Comparison of ENCODE assay signal across 14 cellular contexts in the genomic region with DNA sequence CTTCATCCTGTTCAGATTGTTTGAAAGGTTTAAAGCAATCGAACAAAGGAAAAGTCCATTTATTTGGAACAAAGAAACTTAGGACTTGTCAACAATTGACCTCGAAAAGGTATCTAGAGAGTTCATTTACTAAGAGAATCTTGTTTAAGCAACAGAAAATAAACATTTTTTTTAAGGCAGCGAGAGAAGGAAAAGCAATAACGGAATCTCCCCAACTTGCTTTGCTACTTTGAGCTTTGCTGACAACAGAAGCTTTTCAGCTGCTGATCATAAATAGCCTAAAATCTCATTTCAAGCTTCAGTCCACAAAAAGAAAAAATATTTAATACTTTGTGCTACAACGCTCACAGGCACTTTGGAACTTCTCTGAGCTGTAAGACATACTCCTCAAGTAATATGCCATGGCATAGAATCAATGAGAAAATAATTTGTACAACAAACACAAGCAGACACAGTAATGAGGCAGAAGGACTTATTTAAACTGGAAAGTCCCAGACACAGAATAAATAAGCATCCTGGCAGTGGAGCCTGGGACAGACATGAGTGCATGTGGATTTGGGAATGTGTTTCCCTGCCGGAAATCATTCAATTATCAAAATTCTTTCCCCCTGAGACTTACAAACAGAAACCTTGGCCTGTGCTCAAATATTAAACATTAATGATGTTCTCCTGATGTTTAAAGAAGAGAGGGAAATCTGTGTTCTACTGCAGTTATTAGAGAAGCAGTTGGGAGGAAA.
A peak's percentile ranks its signal among the peaks of the same experiment; 100 is the strongest.
DNase-seq lines count a peak whose midpoint lies in the region; ATAC-seq and TF ChIP-seq lines count a peak whose summit lies in the region.
"Had no signal": no experiment of that assay in that cellular context is flagged by ENCODE, and none has a peak within 500 bp of the region (broad histone marks: within the 10 kb centered on the region; RNA-seq: fewer than 3 reads in every experiment).

No MANE protein-coding gene starts in this region.

- peak overlapping the region in 1 of 2 experiments; percentile 37 for H3K4ac ChIP-seq in mesenchymal stem cell (ENCODE audit: low read depth in 1 of 2, low read length in 2 of 2)

- H3K79me2 ChIP-seq in fibroblast of lung (ENCODE audit: control insufficient read depth, insufficient read depth, low read length), result no peaks in the 10 kb centered on the region

- no peaks in the 10 kb centered on the region for H3K9me3 ChIP-seq in A673 (ENCODE audit: low read depth, low read length, poor library complexity, severe bottlenecking)
- H3K9me3 ChIP-seq in fibroblast of lung (ENCODE audit: control insufficient read depth, insufficient read depth, low read depth, low read length), result no peaks in the 10 kb centered on the region
- H3K9me3 ChIP-seq in mesenchymal stem cell (ENCODE audit: control insufficient read depth, low read length), result peaks cover under 1% of the 10 kb centered on the region
- H3K9me3 ChIP-seq: gastrocnemius medialis had no signal

- H2AFZ ChIP-seq in fibroblast of lung (ENCODE audit: low read length), result peak overlapping the region; percentile 64
- no peak overlapping the region for H2AFZ ChIP-seq in mesenchymal stem cell (ENCODE audit: low read depth, low read length)

- intact Hi-C loops in A673 (cut with micrococcal nuclease; ENCODE audit: unreplicated experiment), result no loop called here

- no peak overlapping the region for H3K18ac ChIP-seq in mesenchymal stem cell (ENCODE audit: low read depth in 1 of 2, low read length in 2 of 2)

- no peak overlapping the region for H3K14ac ChIP-seq in mesenchymal stem cell (ENCODE audit: low read length in 2 of 2)

- no peak overlapping the region for H2BK15ac ChIP-seq in mesenchymal stem cell (ENCODE audit: low read depth, poor library complexity, severe bottlenecking)

- TF ChIP-seq CTCF in A673 (conservative IDR thresholded peaks at IDR 0.05; ENCODE audit: low read depth, low read length), result no peak
- no peak for TF ChIP-seq CTCF in fibroblast of lung (conservative IDR thresholded peaks at IDR 0.05 in 1 of 2, IDR thresholded peaks at IDR 0.05 in 1 of 2; ENCODE audit: low read depth in 1 of 2, low read length in 2 of 2)

- H3K27ac ChIP-seq in A673 (ENCODE audit: low read depth, low read length, poor library complexity, severe bottlenecking) (peak overlapping the region; percentile 2), fibroblast of lung (ENCODE audit: insufficient read depth, low read length) (peak overlapping the region; percentile 2), mesenchymal stem cell (ENCODE audit: low read length, poor library complexity, severe bottlenecking) (no peak overlapping the region)

- WGBS in mesenchymal stem cell, result 67% methylated on average over 3 of the region's 6 CpGs

- H3K23ac ChIP-seq in mesenchymal stem cell (ENCODE audit: low read length in 2 of 2), result no peak overlapping the region

- H4K8ac ChIP-seq in mesenchymal stem cell (ENCODE audit: low read length), result no peak overlapping the region

- peak overlapping the region; percentile 78 for H3K4me2 ChIP-seq in fibroblast of lung (ENCODE audit: extremely low read depth, insufficient read depth, low read length)
- no peak overlapping the region for H3K4me2 ChIP-seq in mesenchymal stem cell (ENCODE audit: low read length, poor library complexity, severe bottlenecking)

- H3K27me3 ChIP-seq in A673 (replicated peaks; ENCODE audit: insufficient read depth, low read depth, low read length, poor library complexity) (no peaks in the 10 kb centered on the region), fibroblast of lung (ENCODE audit: control insufficient read depth, insufficient read depth, low read length) (no peaks in the 10 kb centered on the region), mesenchymal stem cell (ENCODE audit: control insufficient read depth in 1 of 2, insufficient read depth in 1 of 2, low read length in 2 of 2) (no peaks in the 10 kb centered on the region)
- H3K27me3 ChIP-seq: gastrocnemius medialis had no signal

- no peaks in the 10 kb centered on the region for H3K79me1 ChIP-seq in mesenchymal stem cell (replicated peaks; ENCODE audit: low read length, poor library complexity, severe bottlenecking)

- H2AK5ac ChIP-seq in mesenchymal stem cell (ENCODE audit: low read length, severe bottlenecking), result no peak overlapping the region

- H3K4me3 ChIP-seq in A673 (ENCODE audit: low read depth, low read length, poor library complexity, severe bottlenecking), result no peak overlapping the region
- H3K4me3 ChIP-seq in fibroblast of lung (replicated peaks in 1 of 4; ENCODE audit: control extremely low read depth in 1 of 4, insufficient read depth in 1 of 4, low read depth in 3 of 4, low read length in 4 of 4), result peak overlapping the region in 1 of 4 experiments; percentile 20
- no peak overlapping the region for H3K4me3 ChIP-seq in mesenchymal stem cell (ENCODE audit: insufficient read depth in 1 of 2, low read depth in 1 of 2, low read length in 2 of 2)
- H3K4me3 ChIP-seq: gastrocnemius medialis had no signal

- no peak overlapping the region for H4K91ac ChIP-seq in mesenchymal stem cell (ENCODE audit: low read length)

- POLR2A ChIA-PET in A673 (lab: Charles Lee; ENCODE audit: low non-redundant PET), result no interaction called here

- peak; percentile 40 for DNase-seq in A673 (ENCODE audit: low spot score)
- peak; percentile 13 for DNase-seq in M059J (ENCODE audit: low read depth)
- DNase-seq in fibroblast of lung (ENCODE audit: low read depth in 2 of 2), result peak; percentile 71 to 78
- DNase-seq in mesenchymal stem cell, result peak; percentile 55
- no peak for DNase-seq in NCI-H146 (lab: John Stamatoyannopoulos, UW)
- DNase-seq in activated gamma-delta T cell treated with Interleukin-2 at 50 U/mL for 16 hours, result no peak
- DNase-seq in NCI-H748 treated with DMSO at 0.1 percent for 48 hours (lab: John Stamatoyannopoulos, UW), result no peak
- DNase-seq: activated naive CD8-positive, alpha-beta T cell treated with anti-CD3 and anti-CD28 coated beads, Interleukin-2, amount 10 ng/mL, durations not matched to agents 7 days and 5 days; gastrocnemius medialis; NCI-H1092; NCI-H526; occipital lobe; SHP77 treated with DMSO at 0.1 percent for 48 hours had no signal

- no peak overlapping the region for H2BK5ac ChIP-seq in mesenchymal stem cell (ENCODE audit: low read depth, low read length, poor library complexity, severe bottlenecking)

- no peaks in the 10 kb centered on the region for H3K36me3 ChIP-seq in A673 (ENCODE audit: insufficient read depth, low read length, poor library complexity, severe bottlenecking)
- H3K36me3 ChIP-seq in fibroblast of lung (ENCODE audit: control insufficient read depth, insufficient read depth, low read length), result no peaks in the 10 kb centered on the region
- H3K36me3 ChIP-seq in mesenchymal stem cell (ENCODE audit: control insufficient read depth in 1 of 2, insufficient read depth in 2 of 2, low read depth in 1 of 2, low read length in 2 of 2), result no peaks in the 10 kb centered on the region
- H3K36me3 ChIP-seq: gastrocnemius medialis had no signal

- H2BK120ac ChIP-seq in mesenchymal stem cell (ENCODE audit: low read depth, low read length), result no peak overlapping the region

- peaks cover 14% of the 10 kb centered on the region for H3K4me1 ChIP-seq in A673 (ENCODE audit: insufficient read depth, low read length, poor library complexity, severe bottlenecking)
- peaks cover 4% of the 10 kb centered on the region for H3K4me1 ChIP-seq in fibroblast of lung (ENCODE audit: control insufficient read depth, extremely low read depth, insufficient read depth, low read length)
- no peaks in the 10 kb centered on the region for H3K4me1 ChIP-seq in mesenchymal stem cell (ENCODE audit: control insufficient read depth, insufficient read depth, low read depth, low read length)
- H3K4me1 ChIP-seq: gastrocnemius medialis had no signal

- no peaks in the 10 kb centered on the region for H4K20me1 ChIP-seq in fibroblast of lung (ENCODE audit: control insufficient read depth, extremely low read depth, insufficient read depth, low read length)

- no peak for ATAC-seq in HG03521 (IDR thresholded peaks at IDR 0.05; ENCODE audit: unreplicated experiment)
- ATAC-seq: gastrocnemius medialis had no signal

- BruUV-seq in A673 (replicated peaks; lab: Mats Ljungman, UMichigan), result no TSS peak

- CTCF ChIA-PET in A673 (lab: Charles Lee), result no interaction called here

- H2BK12ac ChIP-seq in mesenchymal stem cell (ENCODE audit: low read length in 2 of 2), result no peak overlapping the region

- no peak overlapping the region for H3K9ac ChIP-seq in fibroblast of lung (ENCODE audit: insufficient read depth, low read length)
- peak overlapping the region; percentile 37 for H3K9ac ChIP-seq in mesenchymal stem cell (ENCODE audit: low read length)

Comparison
In these comparisons a context has a peak if more than half of its experiments do, and no peak if none do; other contexts are left out.
1. DNase-seq: peak in A673 (single experiment), M059J (single experiment), fibroblast of lung (2 of 2) and mesenchymal stem cell (single experiment); none in NCI-H146 (single experiment), activated gamma-delta T cell treated with Interleukin-2 at 50 U/mL for 16 hours (single experiment) and NCI-H748 treated with DMSO at 0.1 percent for 48 hours (single experiment).